Comparison of ENCODE assay signal across 8 cellular contexts in genomic region chr1:145465405-145466144, GRCh38. TPM values are rescaled to one million over a fixed set of nuclear protein-coding genes. Genes with fewer than 3 reads are reported as not detected.
DNase-seq lines count a peak whose midpoint lies in the region; TF ChIP-seq lines count a peak whose summit lies in the region.
"Not testable (repeated sequence)": the region's sequence is repeated elsewhere in the genome, so short reads cannot be mapped to it uniquely, and the experiment has no call there.

No MANE protein-coding gene starts in this region.

- H3K27ac ChIP-seq in GM23248: peak overlapping the region; percentile 62
- H3K27ac ChIP-seq in Karpas-422 (ENCODE audit: low read length): not testable (repeated sequence)
- H3K27ac ChIP-seq in fibroblast of lung (ENCODE audit: insufficient read depth, low read length): peak overlapping the region; percentile 57

- H3K27ac Mint-ChIP-seq in neural crest cell (ENCODE audit: unreplicated experiment): peak overlapping the region; percentile 99

- H3F3A ChIP-seq in GM23248 (ENCODE audit: insufficient read depth): not testable (repeated sequence)

- peak overlapping the region; percentile 83 for H2AFZ ChIP-seq in GM23248
- not testable (repeated sequence) for H2AFZ ChIP-seq in Karpas-422 (ENCODE audit: low read length); fibroblast of lung (ENCODE audit: low read length)

- not testable (repeated sequence) for H3K9me3 Mint-ChIP-seq in neural crest cell

- TF ChIP-seq CTCF in fibroblast of lung (conservative IDR thresholded peaks at IDR 0.05 in 1 of 2, IDR thresholded peaks at IDR 0.05 in 1 of 2; ENCODE audit: low read depth in 1 of 2, low read length in 2 of 2); neural crest cell (conservative IDR thresholded peaks at IDR 0.05): not testable (repeated sequence)

- not testable (repeated sequence) for H3K4me1 Mint-ChIP-seq in neural crest cell

- H3K4me3 Mint-ChIP-seq in neural crest cell: peak overlapping the region; percentile 94

- not testable (repeated sequence) for H3K27me3 ChIP-seq in GM23248 (replicated peaks; ENCODE audit: insufficient read depth); Karpas-422 (ENCODE audit: low read length); fibroblast of lung (ENCODE audit: control insufficient read depth, insufficient read depth, low read length)

- peak overlapping the region; percentile 76 for H3K4me3 ChIP-seq in GM23248
- H3K4me3 ChIP-seq in Karpas-422 (ENCODE audit: low read length): peak overlapping the region; percentile 50; the same call in 1 of the 2 replicates
- H3K4me3 ChIP-seq in fibroblast of lung (replicated peaks in 1 of 4; ENCODE audit: control extremely low read depth in 1 of 4, insufficient read depth in 1 of 4, low read depth in 3 of 4, low read length in 4 of 4): peak overlapping the region; percentile 19 to 55 (median 39)

- in situ Hi-C loops in GM23248 (cut with MboI): not testable (repeated sequence)

- H3K36me3 Mint-ChIP-seq in neural crest cell (ENCODE audit: low read depth): not testable (repeated sequence)

- DNase-seq in ELF-1 (ENCODE audit: low read depth, low spot score): peak; percentile 97
- DNase-seq in GM23248: peak; percentile 93
- peak; percentile 96 for DNase-seq in Karpas-422
- peak; percentile 95 for DNase-seq in RPMI7951 (ENCODE audit: low read depth)
- DNase-seq in activated T-helper 1 cell treated with anti-CD3 and anti-CD28 coated beads, Interleukin-2, amount 50 U/mL, for 16 hours (ENCODE audit: low read depth in 1 of 2, low spot score in 1 of 2): peak; percentile 21 to 57
- peak; percentile 91 to 93 for DNase-seq in fibroblast of lung (ENCODE audit: low read depth in 2 of 2)
- DNase-seq in neural crest cell (ENCODE audit: low read depth, low spot score): peak; percentile 56
- peak; percentile 86 for DNase-seq in stimulated activated naive CD4-positive, alpha-beta T cell treated with Interleukin-2 at 50 U/mL for 16 hours (lab: John Stamatoyannopoulos, UW)

- WGBS in GM23248 (ENCODE audit: low coverage in 1 of 2, low lambda C conversion rate in 2 of 2, missing lambda C conversion rate in 2 of 2), 2 experiments: 1 to 2% methylated on average over 15 to 18 of the region's 35 CpGs

- not testable (repeated sequence) for H3K36me3 ChIP-seq in GM23248 (ENCODE audit: low read depth); Karpas-422 (ENCODE audit: insufficient read depth, low read length); fibroblast of lung (ENCODE audit: control insufficient read depth, insufficient read depth, low read length)

- H4K20me1 ChIP-seq in GM23248 (ENCODE audit: insufficient read depth); Karpas-422 (ENCODE audit: insufficient read depth, low read depth, low read length); fibroblast of lung (ENCODE audit: control insufficient read depth, extremely low read depth, insufficient read depth, low read length): not testable (repeated sequence)

- H3K79me2 ChIP-seq in GM23248 (ENCODE audit: insufficient read depth); Karpas-422 (ENCODE audit: low read length); fibroblast of lung (ENCODE audit: control insufficient read depth, insufficient read depth, low read length): not testable (repeated sequence)

- H3K9ac ChIP-seq in GM23248: peak overlapping the region; percentile 81
- H3K9ac ChIP-seq in Karpas-422 (ENCODE audit: low read length): peak overlapping the region; percentile 45
- H3K9ac ChIP-seq in fibroblast of lung (ENCODE audit: insufficient read depth, low read length): peak overlapping the region; percentile 37

- H3K9me3 ChIP-seq in GM23248 (ENCODE audit: low read depth); Karpas-422 (ENCODE audit: low read length); fibroblast of lung (ENCODE audit: control insufficient read depth, insufficient read depth, low read depth, low read length): not testable (repeated sequence)

- peaks cover 36% of the 10 kb centered on the region for H3K27me3 Mint-ChIP-seq in neural crest cell (ENCODE audit: low read depth)

- not testable (repeated sequence) for H3K9me2 ChIP-seq in GM23248 (ENCODE audit: insufficient read depth); Karpas-422 (replicated peaks; ENCODE audit: insufficient read depth, low read length)

- H3K4me2 ChIP-seq in GM23248 (ENCODE audit: unreplicated experiment) (peak overlapping the region; percentile 56), Karpas-422 (ENCODE audit: low read depth, low read length, poor library complexity, severe bottlenecking) (peak overlapping the region; percentile 54), fibroblast of lung (ENCODE audit: extremely low read depth, insufficient read depth, low read length) (peak overlapping the region; percentile 58)

- not testable (repeated sequence) for H3K4me1 ChIP-seq in GM23248 (ENCODE audit: insufficient read depth); Karpas-422 (ENCODE audit: low read length); fibroblast of lung (ENCODE audit: control insufficient read depth, extremely low read depth, insufficient read depth, low read length)

RNA-seq across cellular contexts. Expression of gene NBPF20, which starts 40.2 kb away (rescaled TPM):
- 1.4 and 3.0 TPM in 2 replicates for total RNA-seq in GM23248 (2014; rRNA removed; shearing (Covaris generic))
- polyA plus RNA-seq in GM23248 (2016; fragmentation: Nextera tagmentation; extraction: Ambion mirVana): 0.68 and 1.5 TPM in 2 replicates
- 4.9 and 12.2 TPM in 2 replicates for total RNA-seq in Karpas-422 (2014; rRNA removed; shearing (Covaris generic); ENCODE audit: low replicate concordance)
- 0.78 and 1.3 TPM in 2 replicates for total RNA-seq in RPMI7951 (2014; rRNA removed; shearing (Covaris generic))
- total RNA-seq in fibroblast of lung: 1.3 and 2.8 TPM in 2 replicates
- 2.5 and 2.7 TPM in 2 replicates for polyA plus RNA-seq in fibroblast of lung
- 1.9 and 2.0 TPM in 2 replicates for polyA plus RNA-seq in fibroblast of lung (2012)
- 0.48 and 4.7 TPM in 2 replicates for polyA minus RNA-seq in fibroblast of lung (ENCODE audit: low replicate concordance)
- 4.3 and 4.7 TPM in 2 replicates for total RNA-seq in neural crest cell

Comparison
In these comparisons a context has a peak if more than half of its experiments do, and no peak if none do; other contexts are left out.
1. DNase-seq: peak in every context shown above with its lines; median percentile 97 in ELF-1; 96 in Karpas-422; 95 in RPMI7951; 93 in GM23248; 92 in fibroblast of lung; 86 in stimulated activated naive CD4-positive, alpha-beta T cell treated with Interleukin-2 at 50 U/mL for 16 hours; 56 in neural crest cell; 39 in activated T-helper 1 cell treated with anti-CD3 and anti-CD28 coated beads, Interleukin-2, amount 50 U/mL, for 16 hours.